ENCODE assay signal across 40 cellular contexts in genomic region chr10:27770181-27770580, GRCh38. TPM values are rescaled to one million over a fixed set of nuclear protein-coding genes. Genes with fewer than 3 reads are reported as not detected.
"Had no signal": no experiment of that assay in that cellular context is flagged by ENCODE, and none has a peak within 500 bp of the region (broad histone marks: within the 10 kb centered on the region; RNA-seq: fewer than 3 reads in every experiment).

No MANE protein-coding gene starts in this region.

- H3K9me3 ChIP-seq: ascending aorta had no signal

- H3K27me3 ChIP-seq: ascending aorta, cardiac muscle cell had no signal

- H3K27ac ChIP-seq: ascending aorta, cardiac muscle cell, WERI-Rb-1 had no signal

- FAIRE-seq: bronchial epithelial cell, TTC549 had no signal

- DNase-seq: activated CD4-positive, alpha-beta memory T cell treated with anti-CD3 and anti-CD28 coated beads, Interleukin-2, amount 10 ng/mL, durations not matched to agents 7 days and 5 days; activated CD4-positive, alpha-beta T cell treated with anti-CD3 and anti-CD28 coated beads for 1 hour; activated CD4-positive, alpha-beta T cell treated with anti-CD3 and anti-CD28 coated beads for 36 hours; activated CD4-positive, alpha-beta T cell treated with anti-CD3 and anti-CD28 coated beads for 48 hours; activated CD4-positive, alpha-beta T cell treated with anti-CD3 and anti-CD28 coated beads, Interleukin-2, amount 10 ng/mL, durations not matched to agents 7 days and 5 days; activated CD4-positive, alpha-beta T cell treated with anti-CD3 and anti-CD28 coated beads, Interleukin-2, amount 50 U/mL, for 48 hours; activated CD4-positive, CD25-positive, alpha-beta regulatory T cell; activated CD8-positive, alpha-beta memory T cell treated with anti-CD3 and anti-CD28 coated beads for 24 hours; activated CD8-positive, alpha-beta memory T cell treated with anti-CD3 and anti-CD28 coated beads, Interleukin-2, amount 10 ng/mL, durations not matched to agents 7 days and 5 days; activated CD8-positive, alpha-beta memory T cell treated with anti-CD3 and anti-CD28 coated beads, Interleukin-2, amount 50 U/mL, for 48 hours; activated CD8-positive, alpha-beta T cell treated with anti-CD3 and anti-CD28 coated beads, Interleukin-2, amount 10 ng/mL, durations not matched to agents 7 days and 5 days; activated effector memory CD4-positive, alpha-beta T cell treated with Interleukin-2 at 50 U/mL for 16 hours; activated gamma-delta T cell; activated naive CD4-positive, alpha-beta T cell treated with anti-CD3 and anti-CD28 coated beads, Interleukin-2, amount 10 ng/mL, durations not matched to agents 7 days and 5 days; activated naive CD4-positive, alpha-beta T cell treated with Interleukin-2 at 50 U/mL for 16 hours; activated naive CD8-positive, alpha-beta T cell treated with anti-CD3 and anti-CD28 coated beads, Interleukin-2, amount 10 ng/mL, durations not matched to agents 7 days and 5 days; activated naive CD8-positive, alpha-beta T cell treated with anti-CD3 and anti-CD28 coated beads, Interleukin-2, amount 50 U/mL, for 24 hours; activated T-cell treated with anti-CD3 and anti-CD28 coated beads, Interleukin-2, amount 50 U/mL, for 24 hours; activated T-cell treated with anti-CD3 and anti-CD28 coated beads, Interleukin-2, amount 50 U/mL, for 48 hours; amygdala; anterior cingulate cortex; caudate nucleus; cerebellar nuclear complex; T-cell; T-helper 2 cell; T-helper 9 cell; WERI-Rb-1 had no signal

- H3K36me3 ChIP-seq: ascending aorta, cardiac muscle cell, WERI-Rb-1 had no signal

- H3K36me3 Mint-ChIP-seq: activated CD8-positive, alpha-beta memory T cell treated with anti-CD3 and anti-CD28 coated beads, Interleukin-2, amount 10 ng/mL, durations not matched to agents 7 days and 5 days; activated naive CD4-positive, alpha-beta T cell treated with anti-CD3 and anti-CD28 coated beads, Interleukin-2, amount 10 ng/mL, durations not matched to agents 7 days and 5 days; activated naive CD4-positive, alpha-beta T cell treated with anti-CD3 and anti-CD28 coated beads, Interleukin-2, amount 50 U/mL, for 24 hours; activated naive CD8-positive, alpha-beta T cell; activated naive CD8-positive, alpha-beta T cell treated with anti-CD3 and anti-CD28 coated beads, Interleukin-2, amount 10 ng/mL, durations not matched to agents 7 days and 5 days; brain; T-cell; WTC11 had no signal

- H3K4me3 Mint-ChIP-seq: activated CD4-positive, alpha-beta memory T cell treated with anti-CD3 and anti-CD28 coated beads, Interleukin-2, amount 10 ng/mL, durations not matched to agents 7 days and 5 days; activated CD4-positive, alpha-beta T cell treated with anti-CD3 and anti-CD28 coated beads for 36 hours; activated CD4-positive, alpha-beta T cell treated with anti-CD3 and anti-CD28 coated beads, Interleukin-2, amount 10 ng/mL, durations not matched to agents 7 days and 5 days; activated CD8-positive, alpha-beta memory T cell treated with anti-CD3 and anti-CD28 coated beads, Interleukin-2, amount 10 ng/mL, durations not matched to agents 7 days and 5 days; activated CD8-positive, alpha-beta T cell treated with anti-CD3 and anti-CD28 coated beads, Interleukin-2, amount 10 ng/mL, durations not matched to agents 7 days and 5 days; activated naive CD4-positive, alpha-beta T cell treated with anti-CD3 and anti-CD28 coated beads, Interleukin-2, amount 10 ng/mL, durations not matched to agents 7 days and 5 days; activated naive CD4-positive, alpha-beta T cell treated with anti-CD3 and anti-CD28 coated beads, Interleukin-2, amount 50 U/mL, for 24 hours; activated naive CD8-positive, alpha-beta T cell; activated naive CD8-positive, alpha-beta T cell treated with anti-CD3 and anti-CD28 coated beads, Interleukin-2, amount 10 ng/mL, durations not matched to agents 7 days and 5 days; activated naive CD8-positive, alpha-beta T cell treated with anti-CD3 and anti-CD28 coated beads, Interleukin-2, amount 50 U/mL, for 24 hours; activated T-cell treated with anti-CD3 and anti-CD28 coated beads, Interleukin-2, amount 50 U/mL, for 24 hours; brain; central memory CD8-positive, alpha-beta T cell; T-cell; T-helper 2 cell treated with Interferon-gamma antibody and Interleukin-4, amounts not matched to agents 5 μg/mL and 100 μg/mL, for 36 hours; WTC11 had no signal

- H3K27ac Mint-ChIP-seq: activated CD4-positive, alpha-beta memory T cell treated with anti-CD3 and anti-CD28 coated beads, Interleukin-2, amount 10 ng/mL, durations not matched to agents 7 days and 5 days; activated CD4-positive, alpha-beta T cell treated with anti-CD3 and anti-CD28 coated beads for 36 hours; activated CD4-positive, alpha-beta T cell treated with anti-CD3 and anti-CD28 coated beads, Interleukin-2, amount 10 ng/mL, durations not matched to agents 7 days and 5 days; activated CD8-positive, alpha-beta memory T cell treated with anti-CD3 and anti-CD28 coated beads, Interleukin-2, amount 10 ng/mL, durations not matched to agents 7 days and 5 days; activated CD8-positive, alpha-beta T cell treated with anti-CD3 and anti-CD28 coated beads, Interleukin-2, amount 10 ng/mL, durations not matched to agents 7 days and 5 days; activated naive CD4-positive, alpha-beta T cell treated with anti-CD3 and anti-CD28 coated beads, Interleukin-2, amount 10 ng/mL, durations not matched to agents 7 days and 5 days; activated naive CD4-positive, alpha-beta T cell treated with anti-CD3 and anti-CD28 coated beads, Interleukin-2, amount 50 U/mL, for 24 hours; activated naive CD8-positive, alpha-beta T cell; activated naive CD8-positive, alpha-beta T cell treated with anti-CD3 and anti-CD28 coated beads, Interleukin-2, amount 10 ng/mL, durations not matched to agents 7 days and 5 days; activated naive CD8-positive, alpha-beta T cell treated with anti-CD3 and anti-CD28 coated beads, Interleukin-2, amount 50 U/mL, for 24 hours; activated T-cell treated with anti-CD3 and anti-CD28 coated beads, Interleukin-2, amount 50 U/mL, for 24 hours; activated T-helper 2 cell treated with anti-CD3 and anti-CD28 coated beads, Interferon-gamma antibody, Interleukin-2, Interleukin-4, amounts not matched to agents 10 μg/mL and 5 μg/mL and 100 μg/mL, durations not matched to agents 14 hours and 24 hours and 36 hours; brain; T-cell; T-helper 2 cell treated with Interferon-gamma antibody and Interleukin-4, amounts not matched to agents 5 μg/mL and 100 μg/mL, for 36 hours; WTC11 had no signal

- ATAC-seq: activated CD4-positive, alpha-beta T cell treated with anti-CD3 and anti-CD28 coated beads for 36 hours; activated CD4-positive, CD25-positive, alpha-beta regulatory T cell treated with anti-CD3 and anti-CD28 coated beads, Interleukin-2, amount 50 U/mL, for 24 hours; activated CD8-positive, alpha-beta memory T cell treated with anti-CD3 and anti-CD28 coated beads, Interleukin-2, amount 10 ng/mL, durations not matched to agents 7 days and 5 days; T-cell; WTC11 had no signal

- H3K4me1 Mint-ChIP-seq: activated naive CD4-positive, alpha-beta T cell treated with anti-CD3 and anti-CD28 coated beads, Interleukin-2, amount 50 U/mL, for 24 hours; central memory CD8-positive, alpha-beta T cell had no signal

- H3K4me1 ChIP-seq: ascending aorta had no signal

- H3K4me3 ChIP-seq: ascending aorta, cardiac muscle cell had no signal

- H3K27me3 Mint-ChIP-seq: brain had no signal

RNA-seq across cellular contexts. Expression of gene MKX, which starts 24.6 kb away (rescaled TPM):
- total RNA-seq: activated CD8-positive, alpha-beta memory T cell treated with anti-CD3 and anti-CD28 coated beads, Interleukin-2, amount 10 ng/mL, durations not matched to agents 7 days and 5 days; activated CD8-positive, alpha-beta T cell treated with anti-CD3 and anti-CD28 coated beads, Interleukin-2, amount 10 ng/mL, durations not matched to agents 7 days and 5 days; activated T-helper 2 cell treated with anti-CD3 and anti-CD28 coated beads, Interferon-gamma antibody, Interleukin-2, Interleukin-4, amounts not matched to agents 10 μg/mL and 5 μg/mL and 100 μg/mL, durations not matched to agents 14 hours and 24 hours and 36 hours; T-helper 1 cell treated with Interleukin-12 subunit alpha and Interleukin-12 subunit beta and Interleukin-4 antibody, amounts not matched to agents 30 ng/mL and 1 ng/mL, for 36 hours had no signal
- polyA plus RNA-seq: cardiac muscle cell had no signal
